Comparison of ENCODE assay signal across 9 cellular contexts in the genomic region with DNA sequence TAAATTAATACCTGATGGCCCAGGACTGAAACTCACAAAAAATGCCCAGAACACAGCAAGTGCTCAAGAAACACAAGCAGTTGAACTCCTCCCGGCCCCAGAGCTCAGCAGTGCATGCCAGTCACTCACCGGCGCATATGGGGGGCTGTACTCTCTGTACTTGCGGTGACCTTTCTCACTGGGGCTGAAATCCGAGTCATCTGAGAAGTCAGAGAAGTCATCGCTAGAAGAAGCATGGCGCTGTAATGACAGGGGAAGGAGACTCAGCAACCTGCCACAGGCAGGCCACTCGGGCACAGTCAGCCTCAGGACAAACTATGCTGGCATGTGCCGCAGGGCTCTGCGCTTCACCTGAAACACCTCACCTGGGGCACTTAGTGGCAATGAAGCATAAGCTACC. TPM values are rescaled to one million over a fixed set of nuclear protein-coding genes. Genes with fewer than 3 reads are reported as not detected.
A peak's percentile ranks its signal among the peaks of the same experiment; 100 is the strongest.
DNase-seq lines count a peak whose midpoint lies in the region; ATAC-seq and TF ChIP-seq lines count a peak whose summit lies in the region.
"Had no signal": no experiment of that assay in that cellular context is flagged by ENCODE, and none has a peak within 500 bp of the region (broad histone marks: within the 10 kb centered on the region; RNA-seq: fewer than 3 reads in every experiment).

No MANE protein-coding gene starts in this region.

- H3K9me3 ChIP-seq in Loucy (ENCODE audit: insufficient read depth, low read depth, low read length) (no peaks in the 10 kb centered on the region), suprapubic skin (no peaks in the 10 kb centered on the region)
- H3K9me3 ChIP-seq: SJSA1 had no signal

- ATAC-seq in GM21529 (IDR thresholded peaks at IDR 0.05; ENCODE audit: unreplicated experiment) (no peak), GM21447 (IDR thresholded peaks at IDR 0.05; ENCODE audit: unreplicated experiment) (no peak)

- H4K20me1 ChIP-seq in Loucy (ENCODE audit: insufficient read depth, low read length, poor library complexity, severe bottlenecking) = peaks cover 7% of the 10 kb centered on the region

- peaks cover 29% of the 10 kb centered on the region for H3K4me1 ChIP-seq in Loucy (ENCODE audit: insufficient read depth, low read length, poor library complexity, severe bottlenecking)
- peaks cover 54% of the 10 kb centered on the region for H3K4me1 ChIP-seq in suprapubic skin
- H3K4me1 ChIP-seq: SJSA1 had no signal

- peaks cover 45% of the 10 kb centered on the region for H3K36me3 ChIP-seq in Loucy (ENCODE audit: insufficient read depth, low read length)
- H3K36me3 ChIP-seq in suprapubic skin = peaks cover 48% of the 10 kb centered on the region

- TF ChIP-seq CTCF in Loucy (conservative IDR thresholded peaks at IDR 0.05; ENCODE audit: low read length) = no peak
- TF ChIP-seq CTCF in suprapubic skin (IDR thresholded peaks at IDR 0.05) = no peak

- H3K27me3 ChIP-seq in Loucy (ENCODE audit: insufficient read depth, low read length, poor library complexity, severe bottlenecking) (no peaks in the 10 kb centered on the region), suprapubic skin (no peaks in the 10 kb centered on the region)
- H3K27me3 ChIP-seq: SJSA1 had no signal

- 84% methylated on average over 10 of the region's 10 CpGs for WGBS in suprapubic skin

- no peak overlapping the region for H3K4me3 ChIP-seq in Loucy (ENCODE audit: low read length, poor library complexity, severe bottlenecking)
- no peak overlapping the region for H3K4me3 ChIP-seq in suprapubic skin
- H3K4me3 ChIP-seq: SJSA1 had no signal

- peak overlapping the region; percentile 62 for H3K9ac ChIP-seq in Loucy (ENCODE audit: low read depth, low read length, poor library complexity, severe bottlenecking)

- H3K4me2 ChIP-seq in Loucy (ENCODE audit: low read depth, low read length, poor library complexity, severe bottlenecking) = peak overlapping the region; percentile 68

- TF ChIP-seq EP300 in suprapubic skin (IDR thresholded peaks at IDR 0.05) = no peak

- TF ChIP-seq POLR2A in suprapubic skin (IDR thresholded peaks at IDR 0.05) = no peak

- H3K79me2 ChIP-seq in Loucy (ENCODE audit: insufficient read depth, low read length) = peaks cover 42% of the 10 kb centered on the region

- H2AFZ ChIP-seq in Loucy (ENCODE audit: low read length) = no peak overlapping the region

- H3K9me2 ChIP-seq in Loucy (replicated peaks; ENCODE audit: low read depth, low read length) = no peaks in the 10 kb centered on the region

- peaks cover 5% of the 10 kb centered on the region; the same call in 1 of the 2 replicates for H3F3A ChIP-seq in Loucy (ENCODE audit: low read depth)

- peak overlapping the region; percentile 91 for H3K27ac ChIP-seq in epithelial cell of prostate
- peak overlapping the region; percentile 92 for H3K27ac ChIP-seq in suprapubic skin
- H3K27ac ChIP-seq: SJSA1 had no signal

- DNase-seq in activated T-cell treated with anti-CD3 and anti-CD28 coated beads for 24 hours (ENCODE audit: low read depth) (peak; percentile 16), activated T-cell treated with anti-CD3 and anti-CD28 coated beads for 4 hours (no peak), epithelial cell of prostate (ENCODE audit: low read depth, low spot score) (no peak), suprapubic skin (ENCODE audit: low spot score in 2 of 2) (no peak), DMS 273 (lab: John Stamatoyannopoulos, UW; ENCODE audit: unreplicated experiment) (no peak)

RNA-seq across cellular contexts. Expression of gene ZC3H4, which starts 19.7 kb away (rescaled TPM):
- total RNA-seq in suprapubic skin = 10 to 100 TPM; 24.2 to 42.8 (median 31.7) TPM

RNA-seq across cellular contexts. Expression of gene SAE1, which starts 36.8 kb away (rescaled TPM):
- total RNA-seq in suprapubic skin = 10 to 100 TPM; 22.4 to 51.9 (median 44.7) TPM

RNA-seq across cellular contexts. Expression of gene TMEM160, which starts 45.4 kb away (rescaled TPM):
- 10 to 100 TPM; 13.9 to 45.9 (median 31.3) TPM for total RNA-seq in suprapubic skin
